In genomic region chr17:10077561-10078299, GRCh38 we compare ENCODE assay signal across 18 cellular contexts.
"Had no signal": no experiment of that assay in that cellular context is flagged by ENCODE, and none has a peak within 500 bp of the region (broad histone marks: within the 10 kb centered on the region; RNA-seq: fewer than 3 reads in every experiment).

No MANE protein-coding gene starts in this region.

- ATAC-seq: activated CD4-positive, CD25-positive, alpha-beta regulatory T cell treated with anti-CD3 and anti-CD28 coated beads, Interleukin-2, amount 50 U/mL, for 24 hours; activated CD8-positive, alpha-beta memory T cell treated with anti-CD3 and anti-CD28 coated beads, Interleukin-2, amount 10 ng/mL, durations not matched to agents 7 days and 5 days; gastroesophageal sphincter; left ventricle myocardium superior; pancreas had no signal

- H3K27ac Mint-ChIP-seq: activated CD8-positive, alpha-beta memory T cell treated with anti-CD3 and anti-CD28 coated beads, Interleukin-2, amount 10 ng/mL, durations not matched to agents 7 days and 5 days; activated naive CD4-positive, alpha-beta T cell treated with anti-CD3 and anti-CD28 coated beads for 36 hours; neural progenitor cell; T-helper 2 cell treated with Interferon-gamma antibody and Interleukin-4, amounts not matched to agents 5 μg/mL and 100 μg/mL, for 36 hours had no signal

- H3K4me3 Mint-ChIP-seq: activated CD8-positive, alpha-beta memory T cell treated with anti-CD3 and anti-CD28 coated beads, Interleukin-2, amount 10 ng/mL, durations not matched to agents 7 days and 5 days; activated naive CD4-positive, alpha-beta T cell treated with anti-CD3 and anti-CD28 coated beads for 36 hours; neural progenitor cell; T-helper 2 cell treated with Interferon-gamma antibody and Interleukin-4, amounts not matched to agents 5 μg/mL and 100 μg/mL, for 36 hours had no signal

- H3K36me3 Mint-ChIP-seq: activated CD8-positive, alpha-beta memory T cell treated with anti-CD3 and anti-CD28 coated beads, Interleukin-2, amount 10 ng/mL, durations not matched to agents 7 days and 5 days; neural progenitor cell had no signal

- H3K27me3 Mint-ChIP-seq: activated CD8-positive, alpha-beta memory T cell treated with anti-CD3 and anti-CD28 coated beads, Interleukin-2, amount 10 ng/mL, durations not matched to agents 7 days and 5 days had no signal

- FAIRE-seq: keratinocyte, pancreas had no signal

- DNase-seq: activated CD4-positive, alpha-beta T cell treated with anti-CD3 and anti-CD28 coated beads, Interleukin-2, amount 50 U/mL, for 4 hours; activated CD8-positive, alpha-beta memory T cell treated with anti-CD3 and anti-CD28 coated beads, Interleukin-2, amount 10 ng/mL, durations not matched to agents 7 days and 5 days; activated naive CD4-positive, alpha-beta T cell treated with anti-CD3 and anti-CD28 coated beads for 36 hours; activated T-cell treated with anti-CD3 and anti-CD28 coated beads, Interleukin-2, amount 50 U/mL, for 48 hours; central memory CD4-positive, alpha-beta T cell; cortex of kidney; effector CD8-positive, alpha-beta T cell; left ventricle myocardium superior; mesenchymal stem cell; pancreas; stimulated activated CD4-positive, alpha-beta T cell treated with anti-CD3 and anti-CD28 coated beads, Interleukin-15, amount 100 ng/mL, for 24 hours; stimulated activated CD4-positive, alpha-beta T cell treated with anti-CD3 and anti-CD28 coated beads, Interleukin-4, amount 100 ng/mL, for 24 hours; SW 1271 had no signal
